In the genomic region with DNA sequence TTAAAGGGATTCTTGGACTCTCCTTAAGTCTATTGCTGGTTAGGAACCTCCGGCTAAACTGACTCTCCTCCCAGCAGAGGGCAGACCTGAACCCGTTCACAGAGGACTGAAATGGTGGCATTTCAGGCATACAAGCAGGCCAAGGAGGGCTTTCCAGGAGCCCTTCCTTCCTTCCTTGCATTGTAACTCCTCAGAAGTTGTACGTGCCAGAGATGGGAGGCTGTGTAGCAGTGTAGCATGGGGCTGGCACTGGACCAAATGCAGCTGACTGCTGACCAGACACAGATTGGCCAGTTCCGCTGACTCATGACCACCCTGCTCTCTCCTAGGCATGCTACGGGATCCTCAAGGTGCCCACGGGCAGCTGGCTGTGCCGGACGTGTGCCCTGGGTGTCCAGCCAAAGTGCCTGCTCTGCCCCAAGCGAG, we compare ENCODE assay signal across 8 cellular contexts. TPM values are rescaled to one million over a fixed set of nuclear protein-coding genes. Genes with fewer than 3 reads are reported as not detected.
DNase-seq lines count a peak whose midpoint lies in the region; ATAC-seq and TF ChIP-seq lines count a peak whose summit lies in the region.

No MANE protein-coding gene starts in this region.

- CTCF ChIA-PET in SK-N-SH (lab: Yijun Ruan, JAX), result interaction anchor here (0.8 to 2.7 kb wide), 8 partner anchors 10 to 154 kb away, joined by 3 to 11 read pairs (median 6); no protein-coding TSS in a partner anchor

- WGBS in SK-N-SH (ENCODE audit: low lambda C conversion rate), result 35% methylated on average over 9 of the region's 9 CpGs
- 63% methylated on average over 9 of the region's 9 CpGs for WGBS in aorta, 2 donors

- TF ChIP-seq CTCF in cardiac muscle cell (IDR thresholded peaks at IDR 0.05; ENCODE audit: low read depth, low read length) (peak; percentile 59), right atrium auricular region (IDR thresholded peaks at IDR 0.05) (peak in 1 of 2 donors; percentile 55), SK-N-SH (IDR thresholded peaks at IDR 0.05) (peak; percentile 61), left ventricle myocardium inferior (IDR thresholded peaks at IDR 0.05; ENCODE audit: borderline replicate concordance) (peak; percentile 60)

- no peak overlapping the region for H3K4me3 ChIP-seq in cardiac muscle cell
- H3K4me3 ChIP-seq in right atrium auricular region, result no peak overlapping the region
- no peak overlapping the region for H3K4me3 ChIP-seq in SK-N-SH (ENCODE audit: low read depth in 2 of 2, low read length in 1 of 2)
- no peak overlapping the region for H3K4me3 ChIP-seq in left ventricle myocardium inferior
- no peak overlapping the region for H3K4me3 ChIP-seq in aorta (ENCODE audit: low read length in 2 of 2)

- ATAC-seq in aorta (ENCODE audit: low FRiP score) (peak; percentile 19), HG03159 (IDR thresholded peaks at IDR 0.05; ENCODE audit: unreplicated experiment) (no peak), GM18868 (IDR thresholded peaks at IDR 0.05; ENCODE audit: unreplicated experiment) (no peak)

- H3F3A ChIP-seq in SK-N-SH (replicated peaks; ENCODE audit: insufficient read depth), result no peaks in the 10 kb centered on the region

- POLR2A ChIA-PET in SK-N-SH (lab: Yijun Ruan, JAX), result no interaction called here

- H3K27me3 ChIP-seq in cardiac muscle cell (no peaks in the 10 kb centered on the region), right atrium auricular region (no peaks in the 10 kb centered on the region), SK-N-SH (ENCODE audit: insufficient read depth) (no peaks in the 10 kb centered on the region), left ventricle myocardium inferior (ENCODE audit: low read depth) (no peaks in the 10 kb centered on the region), aorta (ENCODE audit: control insufficient read depth in 1 of 2, insufficient read depth in 2 of 2, low read length in 1 of 2) (no peaks in the 10 kb centered on the region)

- peak in 1 of 2 donors; percentile 93 for DNase-seq in cardiac muscle cell (ENCODE audit: low read depth in 1 of 2, low spot score in 1 of 2)
- DNase-seq in right atrium auricular region (ENCODE audit: low spot score), result no peak
- peak; percentile 49 for DNase-seq in SK-N-SH
- peak; percentile 55 for DNase-seq in left ventricle myocardium inferior
- peak; percentile 70 to 86 for DNase-seq in aorta
- DNase-seq in NCI-H345 treated with DMSO at 0.1 percent for 48 hours (lab: John Stamatoyannopoulos, UW; ENCODE audit: unreplicated experiment), result no peak

- H3K36me3 ChIP-seq in cardiac muscle cell (peaks cover 5% of the 10 kb centered on the region), right atrium auricular region (peaks cover 76% of the 10 kb centered on the region), SK-N-SH (replicated peaks in 1 of 2; ENCODE audit: control insufficient read depth in 1 of 2, insufficient read depth in 2 of 2, low read length in 1 of 2) (peaks cover 30 to 41% of the 10 kb centered on the region in 2 experiments), left ventricle myocardium inferior (peaks cover 81% of the 10 kb centered on the region), aorta (ENCODE audit: control insufficient read depth in 1 of 2, insufficient read depth in 2 of 2, low read length in 1 of 2) (peaks cover 2 to 14% of the 10 kb centered on the region in 2 donors)

- TF ChIP-seq EP300 in SK-N-SH (IDR thresholded peaks at IDR 0.05; ENCODE audit: borderline replicate concordance in 1 of 2, low read depth in 1 of 2, low read length in 1 of 2), result no peak

- TF ChIP-seq RAD21 in SK-N-SH (IDR thresholded peaks at IDR 0.05; ENCODE audit: low read length), result peak; percentile 53

- H3K79me2 ChIP-seq in SK-N-SH (ENCODE audit: insufficient read depth), result peaks cover 20% of the 10 kb centered on the region

- H3K9me3 ChIP-seq in cardiac muscle cell (ENCODE audit: low read depth) (no peaks in the 10 kb centered on the region), right atrium auricular region (no peaks in the 10 kb centered on the region), SK-N-SH (no peaks in the 10 kb centered on the region), left ventricle myocardium inferior (replicated peaks) (no peaks in the 10 kb centered on the region), aorta (ENCODE audit: control insufficient read depth, low read length) (no peaks in the 10 kb centered on the region)

- H3K4me2 ChIP-seq in SK-N-SH, result peak overlapping the region; percentile 32; the same call in 1 of the 2 replicates

- no peak overlapping the region for H3K9ac ChIP-seq in SK-N-SH

- no peak overlapping the region for H2AFZ ChIP-seq in SK-N-SH (ENCODE audit: low read depth)

- no peaks in the 10 kb centered on the region for H4K20me1 ChIP-seq in SK-N-SH (ENCODE audit: insufficient read depth)

- intact Hi-C loops in left ventricle myocardium inferior (cut with micrococcal nuclease) (no loop called here), aorta (cut with DNase I) (no loop called here)

- H3K9me2 ChIP-seq in SK-N-SH, result no peaks in the 10 kb centered on the region

- H3K27ac ChIP-seq in cardiac muscle cell (no peak overlapping the region), right atrium auricular region (peak overlapping the region in 1 of 2 donors; percentile 27), SK-N-SH (ENCODE audit: low read depth in 2 of 2, low read length in 1 of 2) (peak overlapping the region; percentile 23 to 32; a peak in 2 of 4 replicates), left ventricle myocardium inferior (replicated peaks) (peak overlapping the region; percentile 53), aorta (ENCODE audit: low read depth in 1 of 2, low read length in 2 of 2) (no peak overlapping the region)

- H3K4me1 ChIP-seq in cardiac muscle cell (ENCODE audit: low read depth) (no peaks in the 10 kb centered on the region), right atrium auricular region (peaks cover 0 to 22% of the 10 kb centered on the region in 2 donors), SK-N-SH (ENCODE audit: control insufficient read depth in 1 of 2, insufficient read depth in 2 of 2, low read depth in 1 of 2, low read length in 1 of 2) (peaks cover 11 to 20% of the 10 kb centered on the region in 2 experiments; a peak in 3 of 4 replicates), left ventricle myocardium inferior (peaks cover 45% of the 10 kb centered on the region), aorta (ENCODE audit: control insufficient read depth in 1 of 2, insufficient read depth in 2 of 2, low read length in 2 of 2) (no peaks in the 10 kb centered on the region)

TF ChIP-seq in SK-N-SH, 30 proteins besides CTCF, POLR2A, EP300 and RAD21:
- TF ChIP-seq FOXM1 (IDR thresholded peaks at IDR 0.05; ENCODE audit: low read depth) (no peak), FOXJ3 (CRISPR knock-in tag; IDR thresholded peaks at IDR 0.05) (no peak), RXRA (IDR thresholded peaks at IDR 0.05; ENCODE audit: borderline replicate concordance, low read depth) (no peak), POLR2AphosphoS5 (IDR thresholded peaks at IDR 0.05; ENCODE audit: low read depth, low read length) (0 out of 2 replicates have a peak, but pooled peaks have one; percentile 14), NFIC (IDR thresholded peaks at IDR 0.05; ENCODE audit: borderline replicate concordance) (peak; percentile 88), SMC3 (IDR thresholded peaks at IDR 0.05; ENCODE audit: low read depth, low read length) (peak; percentile 45; the same call in 1 of the 2 replicates), GATA2 (CRISPR knock-in tag; IDR thresholded peaks at IDR 0.05) (no peak)
- TF ChIP-seq, protein P1, sequence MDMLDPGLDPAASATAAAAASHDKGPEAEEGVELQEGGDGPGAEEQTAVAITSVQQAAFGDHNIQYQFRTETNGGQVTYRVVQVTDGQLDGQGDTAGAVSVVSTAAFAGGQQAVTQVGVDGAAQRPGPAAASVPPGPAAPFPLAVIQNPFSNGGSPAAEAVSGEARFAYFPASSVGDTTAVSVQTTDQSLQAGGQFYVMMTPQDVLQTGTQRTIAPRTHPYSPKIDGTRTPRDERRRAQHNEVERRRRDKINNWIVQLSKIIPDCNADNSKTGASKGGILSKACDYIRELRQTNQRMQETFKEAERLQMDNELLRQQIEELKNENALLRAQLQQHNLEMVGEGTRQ (IDR thresholded peaks at IDR 0.05; ENCODE audit: borderline replicate concordance, low read depth, low read length), result no peak
- TF ChIP-seq, protein P2, sequence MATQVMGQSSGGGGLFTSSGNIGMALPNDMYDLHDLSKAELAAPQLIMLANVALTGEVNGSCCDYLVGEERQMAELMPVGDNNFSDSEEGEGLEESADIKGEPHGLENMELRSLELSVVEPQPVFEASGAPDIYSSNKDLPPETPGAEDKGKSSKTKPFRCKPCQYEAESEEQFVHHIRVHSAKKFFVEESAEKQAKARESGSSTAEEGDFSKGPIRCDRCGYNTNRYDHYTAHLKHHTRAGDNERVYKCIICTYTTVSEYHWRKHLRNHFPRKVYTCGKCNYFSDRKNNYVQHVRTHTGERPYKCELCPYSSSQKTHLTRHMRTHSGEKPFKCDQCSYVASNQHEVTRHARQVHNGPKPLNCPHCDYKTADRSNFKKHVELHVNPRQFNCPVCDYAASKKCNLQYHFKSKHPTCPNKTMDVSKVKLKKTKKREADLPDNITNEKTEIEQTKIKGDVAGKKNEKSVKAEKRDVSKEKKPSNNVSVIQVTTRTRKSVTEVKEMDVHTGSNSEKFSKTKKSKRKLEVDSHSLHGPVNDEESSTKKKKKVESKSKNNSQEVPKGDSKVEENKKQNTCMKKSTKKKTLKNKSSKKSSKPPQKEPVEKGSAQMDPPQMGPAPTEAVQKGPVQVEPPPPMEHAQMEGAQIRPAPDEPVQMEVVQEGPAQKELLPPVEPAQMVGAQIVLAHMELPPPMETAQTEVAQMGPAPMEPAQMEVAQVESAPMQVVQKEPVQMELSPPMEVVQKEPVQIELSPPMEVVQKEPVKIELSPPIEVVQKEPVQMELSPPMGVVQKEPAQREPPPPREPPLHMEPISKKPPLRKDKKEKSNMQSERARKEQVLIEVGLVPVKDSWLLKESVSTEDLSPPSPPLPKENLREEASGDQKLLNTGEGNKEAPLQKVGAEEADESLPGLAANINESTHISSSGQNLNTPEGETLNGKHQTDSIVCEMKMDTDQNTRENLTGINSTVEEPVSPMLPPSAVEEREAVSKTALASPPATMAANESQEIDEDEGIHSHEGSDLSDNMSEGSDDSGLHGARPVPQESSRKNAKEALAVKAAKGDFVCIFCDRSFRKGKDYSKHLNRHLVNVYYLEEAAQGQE (IDR thresholded peaks at IDR 0.05; ENCODE audit: low read depth, low read length), result no peak
- TF ChIP-seq, protein P3, sequence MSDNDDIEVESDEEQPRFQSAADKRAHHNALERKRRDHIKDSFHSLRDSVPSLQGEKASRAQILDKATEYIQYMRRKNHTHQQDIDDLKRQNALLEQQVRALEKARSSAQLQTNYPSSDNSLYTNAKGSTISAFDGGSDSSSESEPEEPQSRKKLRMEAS (IDR thresholded peaks at IDR 0.05; ENCODE audit: low read depth), result peak; percentile 78

RNA-seq across cellular contexts. Expression of a gene that starts 36.4 kb away (rescaled TPM):
- 12.9 and 17.8 TPM in 2 replicates for total RNA-seq in cardiac muscle cell
- 2.8 and 11.3 TPM in 2 replicates for polyA plus RNA-seq in cardiac muscle cell
- total RNA-seq in right atrium auricular region, result 10 to 100 TPM; 37.5 to 47.6 TPM
- polyA plus RNA-seq in SK-N-SH (2012; rRNA removed), result 25.7 and 26.5 TPM in 2 replicates
- 10.2 and 17.2 TPM in 2 replicates for polyA plus RNA-seq in SK-N-SH (2012; cell fraction: cytosol; rRNA removed)
- polyA plus RNA-seq in SK-N-SH (2012; cell fraction: nucleus; rRNA removed), result 27.7 and 28.0 TPM in 2 replicates
- total RNA-seq in left ventricle myocardium inferior, result 26.3 TPM
- 10 to 100 TPM; 39.8 to 60.3 TPM for total RNA-seq in aorta
- polyA plus RNA-seq in aorta, result 10 to 100 TPM in 1 of 2 donors, 1 to 10 TPM in 1; 6.1 to 11.7 TPM

Comparison
In these comparisons a context has a peak if more than half of its experiments do, and no peak if none do; other contexts are left out.
1. DNase-seq: peak in SK-N-SH (single experiment), left ventricle myocardium inferior (single experiment) and aorta (2 of 2); none in right atrium auricular region (single experiment) and NCI-H345 treated with DMSO at 0.1 percent for 48 hours (single experiment).
2. H3K27ac ChIP-seq: peak in SK-N-SH (2 of 2) and left ventricle myocardium inferior (single experiment); none in cardiac muscle cell (single experiment) and aorta (0 of 2).